In the genomic region with DNA sequence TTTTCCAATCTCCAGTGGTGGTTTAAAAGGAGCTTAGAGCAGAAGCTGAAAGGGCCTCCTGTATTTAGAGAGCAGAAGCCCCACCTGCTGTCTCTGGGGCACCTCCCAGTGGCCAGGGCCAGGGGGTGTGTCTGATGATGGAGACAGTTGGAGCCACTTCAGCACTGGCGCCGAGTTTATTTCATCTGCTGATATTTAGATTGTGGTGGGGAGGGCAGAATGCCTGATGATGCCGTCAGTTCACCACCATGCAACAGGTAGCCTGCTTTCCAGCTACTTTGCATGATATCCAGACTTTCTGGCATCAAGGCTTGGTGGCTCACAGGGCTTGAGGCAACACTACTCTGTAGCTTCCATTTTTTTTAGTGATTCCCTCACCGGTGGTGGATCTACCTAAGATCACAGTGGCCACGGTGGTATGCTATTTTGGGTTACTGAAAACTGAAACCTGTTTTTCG, we compare ENCODE assay signal across 8 cellular contexts.
DNase-seq lines count a peak whose midpoint lies in the region; ATAC-seq and TF ChIP-seq lines count a peak whose summit lies in the region.

No MANE protein-coding gene starts in this region.

- CTCF ChIA-PET in HEK293T (lab: Yijun Ruan, JAX) = interaction anchor here (1.0 to 1.4 kb wide), 7 partner anchors 11 to 195 kb away, joined by 3 to 4 read pairs (median 3); no protein-coding TSS in a partner anchor
- CTCF ChIA-PET in OCI-LY7 (lab: Charles Lee; ENCODE audit: unreplicated experiment) = interaction anchor here (1.2 kb wide), 1 partner anchor 17 kb away, joined by 3 read pairs; no protein-coding TSS in a partner anchor

- no peaks in the 10 kb centered on the region for H3K27me3 ChIP-seq in layer of hippocampus (ENCODE audit: control insufficient read depth, insufficient read depth, low read length)

- no TSS peak for BruUV-seq in OCI-LY7 (replicated peaks; lab: Mats Ljungman, UMichigan)

- peak overlapping the region; percentile 86 for H2AFZ ChIP-seq in OCI-LY7 (ENCODE audit: low read length)

- peaks cover 17% of the 10 kb centered on the region for H3K4me1 ChIP-seq in OCI-LY7 (ENCODE audit: insufficient read depth, low read length, poor library complexity, severe bottlenecking)

- intact Hi-C loops in OCI-LY7 (cut with micrococcal nuclease; ENCODE audit: unreplicated experiment) (loop anchor here (5.0 to 10.0 kb wide), 2 partner anchors 80 to 418 kb away; no protein-coding TSS in a partner anchor), CD14-positive monocyte (cut with micrococcal nuclease) (no loop called here)

- H3K36me3 Mint-ChIP-seq in stimulated activated effector memory CD8-positive, alpha-beta T cell treated with anti-CD3 and anti-CD28 coated beads, Interleukin-12 subunit alpha, Interleukin-12 subunit beta, amount 100 ng/mL, for 72 hours = no peaks in the 10 kb centered on the region
- peaks cover 0 to 2% of the 10 kb centered on the region in 2 donors for H3K36me3 Mint-ChIP-seq in CD14-positive monocyte

- peak; percentile 79 for TF ChIP-seq CTCF in OCI-LY7 (conservative IDR thresholded peaks at IDR 0.05; ENCODE audit: low read length)
- TF ChIP-seq CTCF in cardiac fibroblast (IDR thresholded peaks at IDR 0.05; ENCODE audit: low read depth, low read length) = peak; percentile 5
- TF ChIP-seq CTCF in CD14-positive monocyte (IDR thresholded peaks at IDR 0.05) = no peak

- H3K4me2 ChIP-seq in OCI-LY7 (ENCODE audit: low read length) = peak overlapping the region; percentile 60

- ATAC-seq in stimulated activated effector memory CD8-positive, alpha-beta T cell treated with anti-CD3 and anti-CD28 coated beads, Interleukin-12 subunit alpha, Interleukin-12 subunit beta, amount 100 ng/mL, for 72 hours = peak; percentile 72
- ATAC-seq in GM21737 (IDR thresholded peaks at IDR 0.05; ENCODE audit: unreplicated experiment) = no peak

- H3K27ac Mint-ChIP-seq in stimulated activated effector memory CD8-positive, alpha-beta T cell treated with anti-CD3 and anti-CD28 coated beads, Interleukin-12 subunit alpha, Interleukin-12 subunit beta, amount 100 ng/mL, for 72 hours = no peak overlapping the region
- H3K27ac Mint-ChIP-seq in CD14-positive monocyte = no peak overlapping the region

- DNase-seq in AG08395 (ENCODE audit: low spot score) (peak; percentile 66), HEK293T (ENCODE audit: extremely low spot score) (peak; percentile 69), OCI-LY7 (ENCODE audit: low spot score) (peak; percentile 75), cardiac fibroblast (ENCODE audit: low read depth in 2 of 2) (peak in 1 of 2 donors; percentile 30), CD14-positive monocyte (ENCODE audit: low spot score) (no peak)
- DNase-seq in stimulated activated effector memory CD8-positive, alpha-beta T cell treated with anti-CD3 and anti-CD28 coated beads, Interleukin-12 subunit alpha, Interleukin-12 subunit beta, amount 100 ng/mL, for 72 hours (ENCODE audit: low spot score in 2 of 2) = no peak

- no peaks in the 10 kb centered on the region for H3K9me3 Mint-ChIP-seq in stimulated activated effector memory CD8-positive, alpha-beta T cell treated with anti-CD3 and anti-CD28 coated beads, Interleukin-12 subunit alpha, Interleukin-12 subunit beta, amount 100 ng/mL, for 72 hours
- peaks cover 0 to 7% (median under 1%) of the 10 kb centered on the region in 7 donors for H3K9me3 Mint-ChIP-seq in CD14-positive monocyte

- H3K27me3 Mint-ChIP-seq in CD14-positive monocyte (ENCODE audit: low read depth in 3 of 3) = no peaks in the 10 kb centered on the region

- POLR2A ChIA-PET in HEK293T (lab: Yijun Ruan, JAX) = interaction anchor here (1.0 to 1.9 kb wide), 9 partner anchors 9 to 390 kb away, joined by 3 to 5 read pairs (median 4); a partner anchor contains a TSS
- POLR2A ChIA-PET in OCI-LY7 (lab: Charles Lee) = interaction anchor here (0.5 to 1.5 kb wide), 6 partner anchors 9 to 389 kb away, joined by 3 to 10 read pairs (median 4); no protein-coding TSS in a partner anchor

- no peak overlapping the region for H3K27ac ChIP-seq in OCI-LY7 (ENCODE audit: low read depth, low read length, poor library complexity, severe bottlenecking)
- H3K27ac ChIP-seq in layer of hippocampus (ENCODE audit: low read depth, low read length) = peak overlapping the region; percentile 10

- peak overlapping the region; percentile 31 for H3K4me3 ChIP-seq in OCI-LY7 (ENCODE audit: low read depth, low read length, poor library complexity, severe bottlenecking)
- no peak overlapping the region for H3K4me3 ChIP-seq in cardiac fibroblast (replicated peaks in 1 of 2; ENCODE audit: low read depth in 2 of 2, low read length in 2 of 2)

- no peaks in the 10 kb centered on the region; the same call in 1 of the 2 replicates for H3K36me3 ChIP-seq in OCI-LY7 (ENCODE audit: insufficient read depth, low read length)

- peaks cover 34% of the 10 kb centered on the region for H3K4me1 Mint-ChIP-seq in stimulated activated effector memory CD8-positive, alpha-beta T cell treated with anti-CD3 and anti-CD28 coated beads, Interleukin-12 subunit alpha, Interleukin-12 subunit beta, amount 100 ng/mL, for 72 hours
- H3K4me1 Mint-ChIP-seq in CD14-positive monocyte = peaks cover 6% of the 10 kb centered on the region

- H4K20me1 ChIP-seq in OCI-LY7 (ENCODE audit: insufficient read depth, low read length) = no peaks in the 10 kb centered on the region

- H3K79me2 ChIP-seq in OCI-LY7 (ENCODE audit: insufficient read depth, low read depth, low read length) = no peaks in the 10 kb centered on the region

- no peak overlapping the region for H3K4me3 Mint-ChIP-seq in stimulated activated effector memory CD8-positive, alpha-beta T cell treated with anti-CD3 and anti-CD28 coated beads, Interleukin-12 subunit alpha, Interleukin-12 subunit beta, amount 100 ng/mL, for 72 hours
- H3K4me3 Mint-ChIP-seq in CD14-positive monocyte = no peak overlapping the region

- H3K9me3 ChIP-seq in OCI-LY7 (ENCODE audit: low read length) = no peaks in the 10 kb centered on the region

- H3K9me2 ChIP-seq in OCI-LY7 (ENCODE audit: insufficient read depth, low read length) = no peaks in the 10 kb centered on the region

TF ChIP-seq in HEK293T, 16 proteins besides CTCF, POLR2A, EP300 and RAD21:
- TF ChIP-seq FOXA1 (IDR thresholded peaks at IDR 0.05) (no peak), NFRKB (IDR thresholded peaks at IDR 0.05) (no peak), ZNF384 (IDR thresholded peaks at IDR 0.05) (no peak), LEF1 (IDR thresholded peaks at IDR 0.05; ENCODE audit: borderline replicate concordance) (no peak), FOXK2 (IDR thresholded peaks at IDR 0.05) (no peak), FOXM1 (IDR thresholded peaks at IDR 0.05; ENCODE audit: borderline replicate concordance) (no peak), BHLHE40 (IDR thresholded peaks at IDR 0.05; ENCODE audit: borderline replicate concordance) (no peak), CTBP1 (IDR thresholded peaks at IDR 0.05; ENCODE audit: borderline replicate concordance) (no peak), L3MBTL2 (conservative IDR thresholded peaks at IDR 0.05) (no peak), SUZ12 (IDR thresholded peaks at IDR 0.05) (no peak), SP1 (IDR thresholded peaks at IDR 0.05) (no peak), ELF4 (IDR thresholded peaks at IDR 0.05) (no peak), HDGF (IDR thresholded peaks at IDR 0.05; ENCODE audit: borderline replicate concordance) (no peak), ARNT (IDR thresholded peaks at IDR 0.05) (no peak), TARDBP (IDR thresholded peaks at IDR 0.05) (no peak)
- TF ChIP-seq, protein P1, sequence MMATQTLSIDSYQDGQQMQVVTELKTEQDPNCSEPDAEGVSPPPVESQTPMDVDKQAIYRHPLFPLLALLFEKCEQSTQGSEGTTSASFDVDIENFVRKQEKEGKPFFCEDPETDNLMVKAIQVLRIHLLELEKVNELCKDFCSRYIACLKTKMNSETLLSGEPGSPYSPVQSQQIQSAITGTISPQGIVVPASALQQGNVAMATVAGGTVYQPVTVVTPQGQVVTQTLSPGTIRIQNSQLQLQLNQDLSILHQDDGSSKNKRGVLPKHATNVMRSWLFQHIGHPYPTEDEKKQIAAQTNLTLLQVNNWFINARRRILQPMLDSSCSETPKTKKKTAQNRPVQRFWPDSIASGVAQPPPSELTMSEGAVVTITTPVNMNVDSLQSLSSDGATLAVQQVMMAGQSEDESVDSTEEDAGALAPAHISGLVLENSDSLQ (IDR thresholded peaks at IDR 0.05) = no peak

Comparison
In these comparisons a context has a peak if more than half of its experiments do, and no peak if none do; other contexts are left out.
1. DNase-seq: peak in AG08395 (single experiment), HEK293T (single experiment) and OCI-LY7 (single experiment); none in stimulated activated effector memory CD8-positive, alpha-beta T cell treated with anti-CD3 and anti-CD28 coated beads, Interleukin-12 subunit alpha, Interleukin-12 subunit beta, amount 100 ng/mL, for 72 hours (0 of 2) and CD14-positive monocyte (single experiment).